ENCODE assay signal across 8 cellular contexts in the genomic region with DNA sequence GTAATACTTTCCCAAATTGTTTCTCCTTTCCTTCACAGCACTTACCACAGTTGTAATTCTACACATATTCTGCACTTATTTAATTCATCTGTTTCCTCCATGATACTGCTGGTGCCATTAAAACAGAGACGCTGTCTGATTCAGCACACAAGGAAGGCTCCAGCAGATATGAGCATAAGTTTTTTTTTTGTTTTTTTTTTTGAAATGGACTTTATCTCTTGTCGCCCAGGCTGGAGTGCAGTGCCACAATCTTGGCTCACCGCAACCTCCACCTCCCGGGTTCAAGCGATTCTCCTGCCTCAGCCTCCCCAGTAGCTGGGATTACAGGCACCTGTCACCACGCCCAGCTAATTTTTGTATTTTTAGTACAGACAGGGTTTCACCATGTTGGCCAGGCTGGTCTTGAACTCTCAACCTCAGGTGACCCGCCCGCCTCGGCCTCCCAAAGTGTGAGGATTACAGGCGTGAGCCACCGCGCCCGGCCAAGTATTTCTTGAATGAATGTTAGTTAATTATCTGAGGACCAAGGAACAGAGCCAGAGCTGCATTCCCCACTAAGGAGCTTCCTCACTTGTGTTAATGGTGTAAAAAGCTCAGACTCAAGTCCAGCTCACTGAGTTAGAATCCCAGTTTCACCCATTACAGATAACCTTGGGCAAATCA. TPM values are rescaled to one million over a fixed set of nuclear protein-coding genes. Genes with fewer than 3 reads are reported as not detected.
DNase-seq lines count a peak whose midpoint lies in the region; ATAC-seq and TF ChIP-seq lines count a peak whose summit lies in the region.
"Not testable (repeated sequence)": the region's sequence is repeated elsewhere in the genome, so short reads cannot be mapped to it uniquely, and the experiment has no call there.

No MANE protein-coding gene starts in this region.

- H3K4me1 ChIP-seq in OCI-LY3 (ENCODE audit: low read length) (peaks cover 20% of the 10 kb centered on the region), sigmoid colon (peaks cover 0 to 35% (median 25%) of the 10 kb centered on the region in 4 donors)
- not testable (repeated sequence) for H3K4me1 ChIP-seq in aorta (ENCODE audit: control insufficient read depth in 1 of 2, insufficient read depth in 2 of 2, low read length in 2 of 2)

- not testable (repeated sequence) for TF ChIP-seq CTCF in GM12865 (IDR thresholded peaks at IDR 0.05; ENCODE audit: insufficient read depth, low read depth, low read length, missing control alignments); OCI-LY3 (IDR thresholded peaks at IDR 0.05; ENCODE audit: low read depth, low read length); chondrocyte (IDR thresholded peaks at IDR 0.05); mesothelial cell of epicardium (IDR thresholded peaks at IDR 0.05; ENCODE audit: unreplicated experiment); sigmoid colon (IDR thresholded peaks at IDR 0.05)

- not testable (repeated sequence) for H4K20me1 ChIP-seq in OCI-LY3 (ENCODE audit: insufficient read depth, low read length)

- peaks cover 13% of the 10 kb centered on the region for H3K36me3 ChIP-seq in OCI-LY3 (replicated peaks; ENCODE audit: low read depth, low read length)
- peaks cover 8 to 35% (median 22%) of the 10 kb centered on the region in 4 donors for H3K36me3 ChIP-seq in sigmoid colon
- H3K36me3 ChIP-seq in aorta (ENCODE audit: control insufficient read depth in 1 of 2, insufficient read depth in 2 of 2, low read length in 1 of 2) = not testable (repeated sequence)

- peak overlapping the region; percentile 98 for H3K9ac ChIP-seq in OCI-LY3 (ENCODE audit: low read length)

- not testable (repeated sequence) for H2AFZ ChIP-seq in OCI-LY3 (ENCODE audit: low read depth, low read length)

- H3K4me3 ChIP-seq in GM12865 (ENCODE audit: low read depth, low read length) (peak overlapping the region; percentile 86), OCI-LY3 (ENCODE audit: low read length) (peak overlapping the region; percentile 100), sigmoid colon (peak overlapping the region; percentile 80 to 94 (median 93)), aorta (ENCODE audit: low read length in 2 of 2) (peak overlapping the region; percentile 69 to 82)

- not testable (repeated sequence) for H3K9me3 ChIP-seq in OCI-LY3 (ENCODE audit: insufficient read depth, low read length); sigmoid colon; aorta (ENCODE audit: control insufficient read depth, low read length)

- H3K4me2 ChIP-seq in OCI-LY3 (ENCODE audit: low read length) = peak overlapping the region; percentile 77

- intact Hi-C loops in sigmoid colon (cut with DNase I) (loop anchor here (5.0 kb wide), 1 partner anchor 87 kb away; a partner anchor contains a TSS), aorta (cut with DNase I) (loop anchor here (5.0 to 10.0 kb wide), 2 partner anchors 280 to 443 kb away; a partner anchor contains a TSS)

- H3K4me1 Mint-ChIP-seq in activated T-cell treated with anti-CD3 and anti-CD28 coated beads, Interleukin-2, amount 50 U/mL, for 4 hours (ENCODE audit: low read depth) = peaks cover 33% of the 10 kb centered on the region
- H3K4me1 Mint-ChIP-seq in chondrocyte (ENCODE audit: low read depth) (peaks cover 31% of the 10 kb centered on the region), mesothelial cell of epicardium (peaks cover 24% of the 10 kb centered on the region)

- 43 to 77% methylated on average over 13 of the region's 13 CpGs for WGBS in sigmoid colon, 2 donors
- WGBS in aorta, 2 donors = 80 to 81% methylated on average over 13 of the region's 13 CpGs

- not testable (repeated sequence) for H3K27me3 Mint-ChIP-seq in activated T-cell treated with anti-CD3 and anti-CD28 coated beads, Interleukin-2, amount 50 U/mL, for 4 hours (ENCODE audit: low read depth); chondrocyte (ENCODE audit: low read depth); mesothelial cell of epicardium (ENCODE audit: low read depth)

- TF ChIP-seq EP300 in sigmoid colon (IDR thresholded peaks at IDR 0.05) = not testable (repeated sequence)

- H3K27ac ChIP-seq in OCI-LY3 (ENCODE audit: low read length); aorta (ENCODE audit: low read depth in 1 of 2, low read length in 2 of 2): not testable (repeated sequence)
- peak overlapping the region in 3 of 4 donors; percentile 82 to 91 (median 87) for H3K27ac ChIP-seq in sigmoid colon

- DNase-seq in GM12865 (ENCODE audit: low read depth); activated T-cell treated with anti-CD3 and anti-CD28 coated beads, Interleukin-2, amount 50 U/mL, for 4 hours; chondrocyte (ENCODE audit: low spot score); mesothelial cell of epicardium (ENCODE audit: low spot score in 2 of 2, unreplicated experiment in 2 of 2); sigmoid colon; aorta: not testable (repeated sequence)
- DNase-seq in glomerular visceral epithelial cell (ENCODE audit: extremely low spot score) = peak; percentile 10

- H3K4me3 Mint-ChIP-seq in activated T-cell treated with anti-CD3 and anti-CD28 coated beads, Interleukin-2, amount 50 U/mL, for 4 hours = peak overlapping the region; percentile 97
- peak overlapping the region; percentile 95 for H3K4me3 Mint-ChIP-seq in chondrocyte (ENCODE audit: unreplicated experiment)
- peak overlapping the region; percentile 97 for H3K4me3 Mint-ChIP-seq in mesothelial cell of epicardium

- TF ChIP-seq POLR2A in sigmoid colon (IDR thresholded peaks at IDR 0.05) = not testable (repeated sequence)

- peaks cover 51% of the 10 kb centered on the region for H3K79me2 ChIP-seq in OCI-LY3 (ENCODE audit: low read length)

- H3K27ac Mint-ChIP-seq in chondrocyte (ENCODE audit: unreplicated experiment) (peak overlapping the region; percentile 97), mesothelial cell of epicardium (peak overlapping the region; percentile 98)

- peaks cover 13% of the 10 kb centered on the region for H3K36me3 Mint-ChIP-seq in activated T-cell treated with anti-CD3 and anti-CD28 coated beads, Interleukin-2, amount 50 U/mL, for 4 hours (ENCODE audit: insufficient read depth)
- not testable (repeated sequence) for H3K36me3 Mint-ChIP-seq in chondrocyte (ENCODE audit: low read depth)
- peaks cover 14% of the 10 kb centered on the region for H3K36me3 Mint-ChIP-seq in mesothelial cell of epicardium

- not testable (repeated sequence) for ATAC-seq in activated T-cell treated with anti-CD3 and anti-CD28 coated beads, Interleukin-2, amount 50 U/mL, for 4 hours; aorta (ENCODE audit: low FRiP score)

- not testable (repeated sequence) for H3K9me3 Mint-ChIP-seq in activated T-cell treated with anti-CD3 and anti-CD28 coated beads, Interleukin-2, amount 50 U/mL, for 4 hours; chondrocyte (ENCODE audit: low read depth); mesothelial cell of epicardium

- H3K27me3 ChIP-seq in OCI-LY3 (ENCODE audit: low read depth, low read length); sigmoid colon; aorta (ENCODE audit: control insufficient read depth in 1 of 2, insufficient read depth in 2 of 2, low read length in 1 of 2): not testable (repeated sequence)

RNA-seq across cellular contexts. Expression of a gene that starts 1.1 kb away (rescaled TPM):
- 10 to 100 TPM; 21.0 to 24.1 (median 23.1) TPM for total RNA-seq in activated T-cell treated with anti-CD3 and anti-CD28 coated beads, Interleukin-2, amount 50 U/mL, for 4 hours
- 15.3 to 17.3 TPM (median 15.4 TPM) in 3 replicates for total RNA-seq in chondrocyte
- 18.6 to 20.5 TPM (median 19.5 TPM) in 3 replicates for total RNA-seq in mesothelial cell of epicardium
- 10 to 100 TPM; 19.5 to 29.5 (median 20.7) TPM for total RNA-seq in sigmoid colon
- 1 to 10 TPM; 8.4 to 9.9 (median 9.0) TPM for polyA plus RNA-seq in sigmoid colon
- 10 to 100 TPM; 14.0 to 18.0 TPM for total RNA-seq in aorta
- polyA plus RNA-seq in aorta = 10 to 100 TPM in 1 of 2 donors, 1 to 10 TPM in 1; 4.9 to 11.8 TPM

RNA-seq across cellular contexts. Expression of a gene that starts 1.2 kb away (rescaled TPM):
- 10 to 100 TPM; 14.8 to 17.2 (median 16.1) TPM for total RNA-seq in activated T-cell treated with anti-CD3 and anti-CD28 coated beads, Interleukin-2, amount 50 U/mL, for 4 hours
- total RNA-seq in chondrocyte (13.0 to 19.6 TPM (median 13.0 TPM) in 3 replicates), mesothelial cell of epicardium (55.2 to 63.8 TPM (median 57.0 TPM) in 3 replicates), sigmoid colon (10 to 100 TPM in 3 of 4 donors, 1 to 10 TPM in 1; 9.4 to 31.0 (median 18.2) TPM), aorta (10 to 100 TPM; 16.0 to 27.9 TPM)
- polyA plus RNA-seq in sigmoid colon (10 to 100 TPM in 1 of 3 donors, 1 to 10 TPM in 2; 5.8 to 22.3 (median 6.0) TPM), aorta (10 to 100 TPM in 1 of 2 donors, 1 to 10 TPM in 1; 7.0 to 15.2 TPM)
